ENCODE assay signal across 15 cellular contexts in the genomic region with DNA sequence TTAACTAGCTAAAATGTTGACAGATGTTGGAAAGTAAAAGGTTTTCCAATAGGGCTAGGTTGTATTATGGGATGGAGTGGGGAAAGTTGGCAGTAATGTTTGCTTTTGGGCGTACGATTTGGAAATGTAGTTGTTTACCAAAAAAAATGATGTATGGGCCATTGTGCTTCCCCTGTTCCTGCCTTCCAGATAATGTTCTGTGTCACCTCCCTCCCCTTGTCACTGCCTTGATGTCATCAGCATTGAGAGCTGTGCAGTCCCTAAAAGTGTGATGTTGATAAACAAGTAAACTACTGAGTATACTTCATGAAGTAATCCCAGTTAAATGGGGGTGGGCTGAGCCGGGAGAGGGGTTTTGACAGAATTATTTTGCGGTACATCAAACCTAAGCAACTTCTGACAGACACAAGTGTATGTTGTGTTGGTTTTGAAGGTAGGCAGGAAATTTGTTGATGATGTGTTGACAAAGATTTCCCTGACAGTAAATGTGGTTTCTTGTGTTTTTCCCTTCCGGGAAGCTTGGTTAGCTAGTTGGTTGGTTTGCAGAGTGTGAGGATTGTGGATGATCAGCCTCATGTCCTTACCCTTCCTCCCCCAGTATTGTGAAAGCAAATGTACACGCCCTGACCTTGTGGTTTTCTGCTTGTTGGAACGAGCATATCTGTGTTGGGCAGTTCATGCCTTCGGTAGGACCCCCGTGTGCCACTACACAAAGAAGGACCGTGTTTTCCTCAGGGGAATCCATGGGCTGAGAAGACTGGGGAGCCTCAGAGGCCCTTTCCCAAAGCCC.
DNase-seq lines count a peak whose midpoint lies in the region; ATAC-seq and TF ChIP-seq lines count a peak whose summit lies in the region.
"Had no signal": no experiment of that assay in that cellular context is flagged by ENCODE, and none has a peak within 500 bp of the region (broad histone marks: within the 10 kb centered on the region; RNA-seq: fewer than 3 reads in every experiment).

No MANE protein-coding gene starts in this region.

- no peak overlapping the region for H3K4me3 ChIP-seq in GM23338
- no peak overlapping the region for H3K4me3 ChIP-seq in naive thymus-derived CD4-positive, alpha-beta T cell (ENCODE audit: low read length)
- H3K4me3 ChIP-seq: adrenal gland, suprapubic skin had no signal

- H3K79me2 ChIP-seq in GM23338 (replicated peaks; ENCODE audit: insufficient read depth) = no peaks in the 10 kb centered on the region

- no peaks in the 10 kb centered on the region for H3K9me2 ChIP-seq in GM23338 (ENCODE audit: insufficient read depth)

- peaks cover 39% of the 10 kb centered on the region for H3K36me3 ChIP-seq in GM23338 (ENCODE audit: insufficient read depth)
- no peaks in the 10 kb centered on the region for H3K36me3 ChIP-seq in KOPT-K1 (ENCODE audit: insufficient read depth, low read length)
- peaks cover 0 to 86% (median 16%) of the 10 kb centered on the region in 3 experiments for H3K36me3 ChIP-seq in naive thymus-derived CD4-positive, alpha-beta T cell (ENCODE audit: control insufficient read depth in 2 of 3, insufficient read depth in 3 of 3, low read length in 3 of 3)

- H3K4me1 ChIP-seq in GM23338 (ENCODE audit: insufficient read depth) = no peaks in the 10 kb centered on the region
- peaks cover 0 to 6% of the 10 kb centered on the region in 2 donors for H3K4me1 ChIP-seq in naive thymus-derived CD4-positive, alpha-beta T cell (ENCODE audit: control insufficient read depth in 2 of 2, insufficient read depth in 2 of 2, low read length in 2 of 2)

- peaks cover 83% of the 10 kb centered on the region for H3K36me3 Mint-ChIP-seq in GM23338 (ENCODE audit: low read depth)
- peaks cover 18 to 70% (median 38%) of the 10 kb centered on the region in 5 donors for H3K36me3 Mint-ChIP-seq in naive thymus-derived CD4-positive, alpha-beta T cell

- H3K4me2 ChIP-seq in GM23338 = no peak overlapping the region

- H3K9me3 Mint-ChIP-seq in GM23338 = no peaks in the 10 kb centered on the region
- no peaks in the 10 kb centered on the region for H3K9me3 Mint-ChIP-seq in naive thymus-derived CD4-positive, alpha-beta T cell

- H3K27me3 ChIP-seq in GM23338 (ENCODE audit: insufficient read depth) = no peaks in the 10 kb centered on the region
- no peaks in the 10 kb centered on the region for H3K27me3 ChIP-seq in naive thymus-derived CD4-positive, alpha-beta T cell (ENCODE audit: control insufficient read depth in 2 of 2, insufficient read depth in 2 of 2, low read length in 2 of 2)
- H3K27me3 ChIP-seq: adrenal gland, suprapubic skin had no signal

- no peak for TF ChIP-seq CTCF in GM23338 (conservative IDR thresholded peaks at IDR 0.05; ENCODE audit: low read depth in 2 of 2)

- H3K4me1 Mint-ChIP-seq in GM23338 = no peaks in the 10 kb centered on the region
- peaks cover 15 to 31% (median 23%) of the 10 kb centered on the region in 7 donors for H3K4me1 Mint-ChIP-seq in naive thymus-derived CD4-positive, alpha-beta T cell

- H3K27ac ChIP-seq in GM23338 (ENCODE audit: low read depth) = no peak overlapping the region
- peak overlapping the region; percentile 19 for H3K27ac ChIP-seq in KOPT-K1 (ENCODE audit: low read depth, low read length, poor library complexity, severe bottlenecking)
- H3K27ac ChIP-seq in naive thymus-derived CD4-positive, alpha-beta T cell (ENCODE audit: low read depth, low read length) = no peak overlapping the region
- H3K27ac ChIP-seq: suprapubic skin had no signal

- peaks cover 9% of the 10 kb centered on the region for H3K27me3 Mint-ChIP-seq in GM23338 (ENCODE audit: insufficient read depth, low read depth, poor library complexity)
- H3K27me3 Mint-ChIP-seq in naive thymus-derived CD4-positive, alpha-beta T cell = no peaks in the 10 kb centered on the region

- no peaks in the 10 kb centered on the region for H3F3A ChIP-seq in GM23338 (replicated peaks; ENCODE audit: low read depth)

- H4K20me1 ChIP-seq in GM23338 (replicated peaks; ENCODE audit: insufficient read depth) = no peaks in the 10 kb centered on the region; the same call in 1 of the 2 replicates

- H2AFZ ChIP-seq in GM23338 = no peak overlapping the region

- CTCF ChIA-PET in naive thymus-derived CD4-positive, alpha-beta T cell (lab: Charles Lee) = interaction anchor here (0.9 kb wide), 1 partner anchor 400 kb away, joined by 3 read pairs; no protein-coding TSS in a partner anchor

- POLR2A ChIA-PET in naive thymus-derived CD4-positive, alpha-beta T cell (lab: Charles Lee) = no interaction called here

- ATAC-seq in GM23338 = no peak
- ATAC-seq in naive thymus-derived CD4-positive, alpha-beta T cell = no peak
- no peak for ATAC-seq in activated CD4-positive, CD25-positive, alpha-beta regulatory T cell treated with anti-CD3 and anti-CD28 coated beads, Interleukin-2, amount 50 U/mL, for 24 hours
- ATAC-seq: sciatic nerve had no signal

- intact Hi-C loops in naive thymus-derived CD4-positive, alpha-beta T cell (cut with micrococcal nuclease) = no loop called here

- no peak for DNase-seq in GM23338 (ENCODE audit: low spot score)
- peak; percentile 81 for DNase-seq in amniotic epithelial cell (ENCODE audit: low read depth)
- DNase-seq in naive thymus-derived CD4-positive, alpha-beta T cell = no peak
- DNase-seq in NCI-H1417 treated with DMSO at 0.1 percent for 48 hours (lab: John Stamatoyannopoulos, UW) = no peak
- DNase-seq in HuH-7 (ENCODE audit: low spot score) = no peak
- DNase-seq: activated T-cell treated with anti-CD3 and anti-CD28 coated beads, Interleukin-2, amount 50 U/mL, for 48 hours; adrenal gland; C1 segment of cervical spinal cord; mesendoderm; NCI-H2081 treated with DMSO at 0.1 percent for 48 hours; stimulated activated CD4-positive, alpha-beta T cell treated with anti-CD3 and anti-CD28 coated beads, Interleukin-2, amount 100 ng/mL, for 24 hours had no signal

- no peaks in the 10 kb centered on the region for H3K9me3 ChIP-seq in KOPT-K1 (ENCODE audit: insufficient read depth, low read length, poor library complexity, severe bottlenecking)
- H3K9me3 ChIP-seq in naive thymus-derived CD4-positive, alpha-beta T cell (ENCODE audit: control insufficient read depth in 2 of 3, low read length in 3 of 3) = no peaks in the 10 kb centered on the region
- H3K9me3 ChIP-seq: adrenal gland, suprapubic skin had no signal

- peak overlapping the region; percentile 86 for H3K27ac Mint-ChIP-seq in GM23338
- peak overlapping the region in 7 of 9 donors; percentile 4 to 83 (median 70) for H3K27ac Mint-ChIP-seq in naive thymus-derived CD4-positive, alpha-beta T cell

- H3K4me3 Mint-ChIP-seq in GM23338 = no peak overlapping the region
- peak overlapping the region in 3 of 10 donors; percentile 4 to 32 (median 31) for H3K4me3 Mint-ChIP-seq in naive thymus-derived CD4-positive, alpha-beta T cell

TF ChIP-seq in GM23338, 12 proteins besides CTCF, POLR2A, EP300 and RAD21 (continues in another document):
- no peak for TF ChIP-seq JUNB (IDR thresholded peaks at IDR 0.05; ENCODE audit: unreplicated experiment)
- TF ChIP-seq ZNF331 (CRISPR knock-in tag; IDR thresholded peaks at IDR 0.05; ENCODE audit: low read depth) = no peak
- no peak for TF ChIP-seq POLR2AphosphoS5 (IDR thresholded peaks at IDR 0.05; ENCODE audit: low read depth)
- TF ChIP-seq ZNF114 (CRISPR knock-in tag; IDR thresholded peaks at IDR 0.05) = no peak
- TF ChIP-seq EZH2phosphoT487 (IDR thresholded peaks at IDR 0.05; ENCODE audit: unreplicated experiment) = no peak
- no peak for TF ChIP-seq CREB1 (CRISPR knock-in tag; IDR thresholded peaks at IDR 0.05; ENCODE audit: low read depth)
- TF ChIP-seq NANOG (IDR thresholded peaks at IDR 0.05; ENCODE audit: borderline replicate concordance) = no peak
- TF ChIP-seq, protein P1, sequence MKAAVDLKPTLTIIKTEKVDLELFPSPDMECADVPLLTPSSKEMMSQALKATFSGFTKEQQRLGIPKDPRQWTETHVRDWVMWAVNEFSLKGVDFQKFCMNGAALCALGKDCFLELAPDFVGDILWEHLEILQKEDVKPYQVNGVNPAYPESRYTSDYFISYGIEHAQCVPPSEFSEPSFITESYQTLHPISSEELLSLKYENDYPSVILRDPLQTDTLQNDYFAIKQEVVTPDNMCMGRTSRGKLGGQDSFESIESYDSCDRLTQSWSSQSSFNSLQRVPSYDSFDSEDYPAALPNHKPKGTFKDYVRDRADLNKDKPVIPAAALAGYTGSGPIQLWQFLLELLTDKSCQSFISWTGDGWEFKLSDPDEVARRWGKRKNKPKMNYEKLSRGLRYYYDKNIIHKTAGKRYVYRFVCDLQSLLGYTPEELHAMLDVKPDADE (IDR thresholded peaks at IDR 0.05) = no peak
